1 cellular context compared by ENCODE assay signal in genomic region chr5:6328173-6328572, GRCh38.
A peak's percentile ranks its signal among the peaks of the same experiment; 100 is the strongest.
TF ChIP-seq lines count a peak whose summit lies in the region.

No MANE protein-coding gene starts in this region.

TF ChIP-seq in HepG2, 621 proteins besides CTCF, POLR2A, EP300 and RAD21 (continued from another document):
- no peak for TF ChIP-seq TFAP4 (IDR thresholded peaks at IDR 0.05; ENCODE audit: borderline replicate concordance, low read depth)
- 0 out of 2 replicates have a peak, but pooled peaks have one; percentile 32 for TF ChIP-seq TSC22D2 (CRISPR knock-in tag; IDR thresholded peaks at IDR 0.05; ENCODE audit: borderline replicate concordance)
- TF ChIP-seq, protein P1, sequence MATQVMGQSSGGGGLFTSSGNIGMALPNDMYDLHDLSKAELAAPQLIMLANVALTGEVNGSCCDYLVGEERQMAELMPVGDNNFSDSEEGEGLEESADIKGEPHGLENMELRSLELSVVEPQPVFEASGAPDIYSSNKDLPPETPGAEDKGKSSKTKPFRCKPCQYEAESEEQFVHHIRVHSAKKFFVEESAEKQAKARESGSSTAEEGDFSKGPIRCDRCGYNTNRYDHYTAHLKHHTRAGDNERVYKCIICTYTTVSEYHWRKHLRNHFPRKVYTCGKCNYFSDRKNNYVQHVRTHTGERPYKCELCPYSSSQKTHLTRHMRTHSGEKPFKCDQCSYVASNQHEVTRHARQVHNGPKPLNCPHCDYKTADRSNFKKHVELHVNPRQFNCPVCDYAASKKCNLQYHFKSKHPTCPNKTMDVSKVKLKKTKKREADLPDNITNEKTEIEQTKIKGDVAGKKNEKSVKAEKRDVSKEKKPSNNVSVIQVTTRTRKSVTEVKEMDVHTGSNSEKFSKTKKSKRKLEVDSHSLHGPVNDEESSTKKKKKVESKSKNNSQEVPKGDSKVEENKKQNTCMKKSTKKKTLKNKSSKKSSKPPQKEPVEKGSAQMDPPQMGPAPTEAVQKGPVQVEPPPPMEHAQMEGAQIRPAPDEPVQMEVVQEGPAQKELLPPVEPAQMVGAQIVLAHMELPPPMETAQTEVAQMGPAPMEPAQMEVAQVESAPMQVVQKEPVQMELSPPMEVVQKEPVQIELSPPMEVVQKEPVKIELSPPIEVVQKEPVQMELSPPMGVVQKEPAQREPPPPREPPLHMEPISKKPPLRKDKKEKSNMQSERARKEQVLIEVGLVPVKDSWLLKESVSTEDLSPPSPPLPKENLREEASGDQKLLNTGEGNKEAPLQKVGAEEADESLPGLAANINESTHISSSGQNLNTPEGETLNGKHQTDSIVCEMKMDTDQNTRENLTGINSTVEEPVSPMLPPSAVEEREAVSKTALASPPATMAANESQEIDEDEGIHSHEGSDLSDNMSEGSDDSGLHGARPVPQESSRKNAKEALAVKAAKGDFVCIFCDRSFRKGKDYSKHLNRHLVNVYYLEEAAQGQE (IDR thresholded peaks at IDR 0.05; ENCODE audit: borderline replicate concordance in 1 of 2, low read depth in 1 of 2, low read length in 2 of 2), result peak; percentile 80 to 97
- 0 out of 2 replicates have a peak, but pooled peaks have one; percentile 12 for TF ChIP-seq THAP11 (CRISPR knock-in tag; IDR thresholded peaks at IDR 0.05)
- TF ChIP-seq GLI4 (CRISPR knock-in tag; IDR thresholded peaks at IDR 0.05; ENCODE audit: borderline replicate concordance), result no peak
- TF ChIP-seq RARA (CRISPR knock-in tag; IDR thresholded peaks at IDR 0.05), result 0 out of 2 replicates have a peak, but pooled peaks have one; percentile 7
- no peak for TF ChIP-seq ZNF121 (CRISPR knock-in tag; IDR thresholded peaks at IDR 0.05)
- TF ChIP-seq ARNT (IDR thresholded peaks at IDR 0.05), result no peak
- no peak for TF ChIP-seq BORCS8-MEF2B (CRISPR knock-in tag; IDR thresholded peaks at IDR 0.05)
- TF ChIP-seq, protein P2, sequence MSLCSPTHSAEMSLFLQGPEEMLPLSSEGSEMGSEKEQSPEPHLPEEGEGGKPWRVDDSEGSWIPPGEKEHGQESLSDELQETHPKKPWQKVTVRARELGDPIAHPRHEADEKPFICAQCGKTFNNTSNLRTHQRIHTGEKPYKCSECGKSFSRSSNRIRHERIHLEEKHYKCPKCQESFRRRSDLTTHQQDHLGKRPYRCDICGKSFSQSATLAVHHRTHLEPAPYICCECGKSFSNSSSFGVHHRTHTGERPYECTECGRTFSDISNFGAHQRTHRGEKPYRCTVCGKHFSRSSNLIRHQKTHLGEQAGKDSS (CRISPR knock-in tag; IDR thresholded peaks at IDR 0.05; ENCODE audit: borderline replicate concordance, low read depth), result no peak
- 0 out of 2 replicates have a peak, but pooled peaks have one; percentile 46 for TF ChIP-seq ATF6 (CRISPR knock-in tag; conservative IDR thresholded peaks at IDR 0.05)
- no peak for TF ChIP-seq ZBTB44 (CRISPR knock-in tag; IDR thresholded peaks at IDR 0.05)
- TF ChIP-seq IRF2 (CRISPR knock-in tag; IDR thresholded peaks at IDR 0.05), result 0 out of 2 replicates have a peak, but pooled peaks have one; percentile 25
- TF ChIP-seq ZNF790 (CRISPR knock-in tag; IDR thresholded peaks at IDR 0.05; ENCODE audit: borderline replicate concordance), result no peak
- TF ChIP-seq ZFY (CRISPR knock-in tag; IDR thresholded peaks at IDR 0.05), result no peak
- no peak for TF ChIP-seq SPEN (CRISPR knock-in tag; IDR thresholded peaks at IDR 0.05; ENCODE audit: low read depth)
- peak; percentile 65; the same call in 1 of the 2 replicates for TF ChIP-seq ZSCAN9 (CRISPR knock-in tag; IDR thresholded peaks at IDR 0.05; ENCODE audit: borderline replicate concordance)
- TF ChIP-seq ZNF331 (CRISPR knock-in tag; IDR thresholded peaks at IDR 0.05), result peak; percentile 45; the same call in 1 of the 2 replicates
- TF ChIP-seq ZFP37 (CRISPR knock-in tag; IDR thresholded peaks at IDR 0.05; ENCODE audit: borderline replicate concordance), result 0 out of 2 replicates have a peak, but pooled peaks have one; percentile 52
- TF ChIP-seq THYN1 (CRISPR knock-in tag; IDR thresholded peaks at IDR 0.05; ENCODE audit: borderline replicate concordance, low read depth), result no peak
- peak; percentile 87 for TF ChIP-seq EHMT2 (IDR thresholded peaks at IDR 0.05; ENCODE audit: borderline replicate concordance, low read depth, low read length)
- TF ChIP-seq TEAD3 (CRISPR knock-in tag; optimal IDR thresholded peaks at IDR 0.05; ENCODE audit: borderline replicate concordance), result peak; percentile 50
- TF ChIP-seq ZNF383 (CRISPR knock-in tag; IDR thresholded peaks at IDR 0.05; ENCODE audit: borderline replicate concordance), result no peak
- TF ChIP-seq ZNF781 (CRISPR knock-in tag; IDR thresholded peaks at IDR 0.05; ENCODE audit: borderline replicate concordance, not compliant biosample characterization), result no peak
- TF ChIP-seq SOX13 (IDR thresholded peaks at IDR 0.05), result no peak
- TF ChIP-seq SOX13 (CRISPR knock-in tag; conservative IDR thresholded peaks at IDR 0.05 in 1 of 2, IDR thresholded peaks at IDR 0.05 in 1 of 2), result no peak
- TF ChIP-seq MIER2 (CRISPR knock-in tag; IDR thresholded peaks at IDR 0.05), result peak; percentile 97
- TF ChIP-seq, protein P3, sequence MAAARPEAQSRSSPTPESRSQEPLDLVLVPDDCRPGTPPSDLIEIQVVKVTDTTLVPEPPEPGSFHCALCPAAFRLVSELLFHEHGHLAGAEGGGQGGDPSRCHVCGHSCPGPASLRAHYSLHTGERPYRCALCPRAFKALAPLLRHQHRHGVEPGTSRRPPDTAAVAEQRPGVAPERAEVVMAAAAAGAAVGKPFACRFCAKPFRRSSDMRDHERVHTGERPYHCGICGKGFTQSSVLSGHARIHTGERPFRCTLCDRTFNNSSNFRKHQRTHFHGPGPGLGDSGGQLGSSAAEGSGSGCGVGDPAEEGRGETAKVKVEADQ (CRISPR knock-in tag; IDR thresholded peaks at IDR 0.05; ENCODE audit: borderline replicate concordance), result no peak
- peak; percentile 92 for TF ChIP-seq RBAK (CRISPR knock-in tag; IDR thresholded peaks at IDR 0.05)
